1 cellular context compared by ENCODE assay signal in genomic region chrX:57910287-57910912, GRCh38.
TF ChIP-seq lines count a peak whose summit lies in the region.

TSS of gene ZXDA (minus strand) at chrX:57910458. CDS start at chrX:57910420, 38 bp downstream.

TF ChIP-seq in GM12878, 131 proteins besides CTCF, POLR2A, EP300 and RAD21:
- peak; percentile 46; the same call in 1 of the 2 replicates for TF ChIP-seq ATF7 (IDR thresholded peaks at IDR 0.05; ENCODE audit: low read depth)
